Comparison of ENCODE assay signal across 11 cellular contexts in genomic region chr7:152574892-152575511, GRCh38.
DNase-seq lines count a peak whose midpoint lies in the region; ATAC-seq and TF ChIP-seq lines count a peak whose summit lies in the region.
"Had no signal": no experiment of that assay in that cellular context is flagged by ENCODE, and none has a peak within 500 bp of the region (broad histone marks: within the 10 kb centered on the region; RNA-seq: fewer than 3 reads in every experiment).

No MANE protein-coding gene starts in this region.

- H3K36me3 Mint-ChIP-seq in WTC11, result peaks cover 16% of the 10 kb centered on the region
- no peaks in the 10 kb centered on the region for H3K36me3 Mint-ChIP-seq in activated CD4-positive, alpha-beta T cell treated with anti-CD3 and anti-CD28 coated beads, Interleukin-2, amount 10 ng/mL, durations not matched to agents 7 days and 5 days (ENCODE audit: low read depth)

- WGBS in spleen, 5 donors, result 59 to 84% (median 72%) methylated on average over 12 to 14 of the region's 14 CpGs
- WGBS in adrenal gland, 4 donors, result 61 to 87% (median 66%) methylated on average over 6 to 14 of the region's 14 CpGs

- H3K4me3 Mint-ChIP-seq in WTC11, result no peak overlapping the region
- H3K4me3 Mint-ChIP-seq in activated CD4-positive, alpha-beta T cell treated with anti-CD3 and anti-CD28 coated beads, Interleukin-2, amount 10 ng/mL, durations not matched to agents 7 days and 5 days, result no peak overlapping the region
- H3K4me3 Mint-ChIP-seq: activated T-helper 1 cell treated with anti-CD3 and anti-CD28 coated beads, Interleukin-12 subunit alpha, Interleukin-12 subunit beta, Interleukin-2, Interleukin-4 antibody, amounts not matched to agents 30 ng/mL and 10 ng/mL and 1 ng/mL, durations not matched to agents 14 hours and 24 hours and 36 hours had no signal

- H3K36me3 ChIP-seq in spleen (no peaks in the 10 kb centered on the region), adrenal gland (replicated peaks in 1 of 2) (no peaks in the 10 kb centered on the region)
- H3K36me3 ChIP-seq: breast epithelium had no signal

- DNase-seq in GM19240 (ENCODE audit: insufficient read length, low spot score) (peak; percentile 28), WTC11 (ENCODE audit: low spot score) (no peak), spleen (peak; percentile 43), G401 (ENCODE audit: low spot score) (no peak), adrenal gland (no peak)
- no peak for DNase-seq in activated CD4-positive, alpha-beta T cell treated with anti-CD3 and anti-CD28 coated beads, Interleukin-2, amount 10 ng/mL, durations not matched to agents 7 days and 5 days
- DNase-seq: DMS53 had no signal

- H3K27ac ChIP-seq in spleen (no peak overlapping the region), adrenal gland (no peak overlapping the region)
- H3K27ac ChIP-seq: breast epithelium, VCaP had no signal

- intact Hi-C loops in spleen (cut with DNase I; ENCODE audit: low total_unique reads) (no loop called here), adrenal gland (cut with DNase I) (no loop called here)

- in situ Hi-C loops in G401 (cut with HindIII; ENCODE audit: low sequenced_read_pairs), result no loop called here

- H3K27me3 Mint-ChIP-seq in WTC11 (ENCODE audit: low read depth), result no peaks in the 10 kb centered on the region
- no peaks in the 10 kb centered on the region for H3K27me3 Mint-ChIP-seq in activated CD4-positive, alpha-beta T cell treated with anti-CD3 and anti-CD28 coated beads, Interleukin-2, amount 10 ng/mL, durations not matched to agents 7 days and 5 days

- H3K4me3 ChIP-seq in spleen (no peak overlapping the region), adrenal gland (no peak overlapping the region)
- H3K4me3 ChIP-seq: breast epithelium had no signal

- POLR2A ChIA-PET in WTC11 (lab: Charles Lee), result no interaction called here
- POLR2A ChIA-PET in activated CD4-positive, alpha-beta T cell treated with anti-CD3 and anti-CD28 coated beads, Interleukin-2, amount 10 ng/mL, durations not matched to agents 7 days and 5 days (lab: Charles Lee), result no interaction called here

- TF ChIP-seq CTCF in WTC11 (IDR thresholded peaks at IDR 0.05), result no peak
- TF ChIP-seq CTCF in spleen (IDR thresholded peaks at IDR 0.05 in 8 of 11, conservative IDR thresholded peaks at IDR 0.05 in 3 of 11), result no peak
- no peak for TF ChIP-seq CTCF in adrenal gland (IDR thresholded peaks at IDR 0.05)

- H3K4me1 Mint-ChIP-seq in WTC11, result 0 out of 2 replicates have a peak, but pooled peaks cover 6% of the 10 kb centered on the region
- no peaks in the 10 kb centered on the region for H3K4me1 Mint-ChIP-seq in activated CD4-positive, alpha-beta T cell treated with anti-CD3 and anti-CD28 coated beads, Interleukin-2, amount 10 ng/mL, durations not matched to agents 7 days and 5 days

- ATAC-seq in HG03095 (IDR thresholded peaks at IDR 0.05; ENCODE audit: unreplicated experiment), result peak; percentile 82
- ATAC-seq in WTC11, result peak; percentile 46

- CTCF ChIA-PET in WTC11 (lab: Charles Lee), result no interaction called here
- CTCF ChIA-PET in activated CD4-positive, alpha-beta T cell treated with anti-CD3 and anti-CD28 coated beads, Interleukin-2, amount 10 ng/mL, durations not matched to agents 7 days and 5 days (lab: Charles Lee), result no interaction called here

- H3K9me3 ChIP-seq in spleen, result peaks cover 0 to 4% (median 0%) of the 10 kb centered on the region in 8 donors
- no peaks in the 10 kb centered on the region for H3K9me3 ChIP-seq in adrenal gland (replicated peaks in 1 of 3)
- H3K9me3 ChIP-seq: breast epithelium had no signal

- H3K27ac Mint-ChIP-seq in WTC11, result no peak overlapping the region
- no peak overlapping the region for H3K27ac Mint-ChIP-seq in activated CD4-positive, alpha-beta T cell treated with anti-CD3 and anti-CD28 coated beads, Interleukin-2, amount 10 ng/mL, durations not matched to agents 7 days and 5 days
- H3K27ac Mint-ChIP-seq: activated T-helper 1 cell treated with anti-CD3 and anti-CD28 coated beads, Interleukin-12 subunit alpha, Interleukin-12 subunit beta, Interleukin-2, Interleukin-4 antibody, amounts not matched to agents 30 ng/mL and 10 ng/mL and 1 ng/mL, durations not matched to agents 14 hours and 24 hours and 36 hours had no signal

- TF ChIP-seq POLR2A in spleen (IDR thresholded peaks at IDR 0.05) (no peak), adrenal gland (IDR thresholded peaks at IDR 0.05) (no peak)

- H3K9me3 Mint-ChIP-seq in WTC11, result peaks cover 14% of the 10 kb centered on the region
- no peaks in the 10 kb centered on the region for H3K9me3 Mint-ChIP-seq in activated CD4-positive, alpha-beta T cell treated with anti-CD3 and anti-CD28 coated beads, Interleukin-2, amount 10 ng/mL, durations not matched to agents 7 days and 5 days
- H3K9me3 Mint-ChIP-seq: activated T-helper 1 cell treated with anti-CD3 and anti-CD28 coated beads, Interleukin-12 subunit alpha, Interleukin-12 subunit beta, Interleukin-2, Interleukin-4 antibody, amounts not matched to agents 30 ng/mL and 10 ng/mL and 1 ng/mL, durations not matched to agents 14 hours and 24 hours and 36 hours had no signal

- H3K4me1 ChIP-seq in spleen (no peaks in the 10 kb centered on the region), adrenal gland (replicated peaks in 1 of 2) (no peaks in the 10 kb centered on the region)
- H3K4me1 ChIP-seq: breast epithelium had no signal

- H3K27me3 ChIP-seq in spleen (replicated peaks in 1 of 7) (peaks cover 0 to 8% (median 0%) of the 10 kb centered on the region in 7 donors), adrenal gland (no peaks in the 10 kb centered on the region)
- H3K27me3 ChIP-seq: breast epithelium had no signal

TF ChIP-seq in WTC11, 78 proteins besides CTCF, POLR2A, EP300 and RAD21:
- TF ChIP-seq FOXP4 (CRISPR knock-in tag; IDR thresholded peaks at IDR 0.05) (no peak), NR3C1 (CRISPR knock-in tag; conservative IDR thresholded peaks at IDR 0.05; ENCODE audit: low read depth) (no peak), ZNF219 (CRISPR knock-in tag; IDR thresholded peaks at IDR 0.05; ENCODE audit: borderline replicate concordance) (no peak), ZNF232 (CRISPR knock-in tag; IDR thresholded peaks at IDR 0.05) (no peak), SMAD3 (CRISPR knock-in tag; IDR thresholded peaks at IDR 0.05; ENCODE audit: borderline replicate concordance) (no peak), CDX4 (CRISPR knock-in tag; IDR thresholded peaks at IDR 0.05; ENCODE audit: borderline replicate concordance) (no peak), ETV6 (CRISPR knock-in tag; IDR thresholded peaks at IDR 0.05) (no peak), FOXK1 (CRISPR knock-in tag; IDR thresholded peaks at IDR 0.05) (no peak), USF2 (CRISPR knock-in tag; IDR thresholded peaks at IDR 0.05) (no peak), ERG (CRISPR knock-in tag; IDR thresholded peaks at IDR 0.05) (no peak), NR2C2 (CRISPR knock-in tag; IDR thresholded peaks at IDR 0.05) (no peak), PRRX2 (CRISPR knock-in tag; IDR thresholded peaks at IDR 0.05) (no peak), SMAD4 (CRISPR knock-in tag; IDR thresholded peaks at IDR 0.05) (no peak), NFYB (CRISPR knock-in tag; conservative IDR thresholded peaks at IDR 0.05; ENCODE audit: low read depth) (no peak)

Comparison
In these comparisons a context has a peak if more than half of its experiments do, and no peak if none do; other contexts are left out.
1. DNase-seq: peak in GM19240 (single experiment) and spleen (single experiment); none in WTC11 (single experiment), G401 (single experiment), adrenal gland (0 of 7) and activated CD4-positive, alpha-beta T cell treated with anti-CD3 and anti-CD28 coated beads, Interleukin-2, amount 10 ng/mL, durations not matched to agents 7 days and 5 days (single experiment).